In genomic region chr3:152556731-152557254, GRCh38 we compare ENCODE assay signal across 8 cellular contexts.
DNase-seq lines count a peak whose midpoint lies in the region; ATAC-seq and TF ChIP-seq lines count a peak whose summit lies in the region.

No MANE protein-coding gene starts in this region.

- no peak overlapping the region for H3K27ac ChIP-seq in RWPE1

- in situ Hi-C loops in GM13977 (cut with MboI; ENCODE audit: low pct_unique_long_range_greater_than_20kb, low sequenced_read_pairs, unreplicated experiment), result no loop called here

- POLR2A ChIA-PET in RWPE1 (lab: Yijun Ruan, JAX; ENCODE audit: low non-redundant PET), result no interaction called here

- no peak for TF ChIP-seq CTCF in GM13977 (IDR thresholded peaks at IDR 0.05; ENCODE audit: extremely low read depth, insufficient read depth, missing control alignments)
- TF ChIP-seq CTCF in RWPE1 (conservative IDR thresholded peaks at IDR 0.05; ENCODE audit: low read depth), result no peak

- no peak for ATAC-seq in GM19328 (IDR thresholded peaks at IDR 0.05; ENCODE audit: unreplicated experiment)
- ATAC-seq in GM18519 (IDR thresholded peaks at IDR 0.05; ENCODE audit: low FRiP score, unreplicated experiment), result no peak

- CTCF ChIA-PET in RWPE1 (lab: Yijun Ruan, JAX), result no interaction called here

- peak; percentile 39 for DNase-seq in GM13977 (ENCODE audit: low spot score)
- peak; percentile 45 for DNase-seq in HCEC 1CT
- peak; percentile 14 for DNase-seq in RWPE1 (ENCODE audit: low spot score)
- DNase-seq in left kidney (ENCODE audit: low read depth, low spot score), result peak; percentile 3
- no peak for DNase-seq in Ammon's horn (ENCODE audit: low spot score)
- no peak for DNase-seq in stimulated activated CD4-positive, alpha-beta T cell treated with anti-CD3 and anti-CD28 coated beads, Interleukin-1b, Interleukin-23, amount 100 ng/mL, for 48 hours

Comparison
In these comparisons a context has a peak if more than half of its experiments do, and no peak if none do; other contexts are left out.
1. DNase-seq: peak in GM13977 (single experiment), HCEC 1CT (single experiment), RWPE1 (single experiment) and left kidney (single experiment); none in Ammon's horn (single experiment) and stimulated activated CD4-positive, alpha-beta T cell treated with anti-CD3 and anti-CD28 coated beads, Interleukin-1b, Interleukin-23, amount 100 ng/mL, for 48 hours (single experiment).